ENCODE assay signal across 27 cellular contexts in genomic region chr3:168241156-168241555, GRCh38.
"Had no signal": no experiment of that assay in that cellular context is flagged by ENCODE, and none has a peak within 500 bp of the region (broad histone marks: within the 10 kb centered on the region; RNA-seq: fewer than 3 reads in every experiment).

No MANE protein-coding gene starts in this region.

- H3K4me1 ChIP-seq: esophagus squamous epithelium, gastrocnemius medialis, left lung, lower lobe of right lung had no signal

- ATAC-seq: esophagus mucosa; gastrocnemius medialis; heart right ventricle; left lung; left ventricle myocardium superior; lower lobe of right lung; mucosa of descending colon; naive thymus-derived CD8-positive, alpha-beta T cell had no signal

- H3K9me3 ChIP-seq: esophagus squamous epithelium, gastrocnemius medialis, left lung, lower lobe of right lung, mucosa of descending colon had no signal

- DNase-seq: dermis blood vessel endothelial cell; dorsolateral prefrontal cortex; effector CD4-positive, alpha-beta T cell; effector memory CD4-positive, alpha-beta T cell; erythroblast; esophagus squamous epithelium; foreskin fibroblast; gastrocnemius medialis; glutamatergic neuron; head of caudate nucleus; heart right ventricle; hippocampal formation; kidney; kidney glomerular epithelial cell; left lung; left ventricle myocardium superior; lower lobe of right lung; mesenchymal stem cell; mucosa of descending colon; naive B cell; naive thymus-derived CD8-positive, alpha-beta T cell had no signal

- H3K4me3 ChIP-seq: coronary artery, dorsolateral prefrontal cortex, esophagus squamous epithelium, gastrocnemius medialis, heart right ventricle, left lung, lower lobe of right lung, mucosa of descending colon had no signal

- H3K36me3 ChIP-seq: esophagus squamous epithelium, gastrocnemius medialis, heart right ventricle, left lung, lower lobe of right lung had no signal

- FAIRE-seq: colon, endothelial cell of umbilical vein, islet of Langerhans, kidney had no signal

- H3K27ac ChIP-seq: coronary artery, dorsolateral prefrontal cortex, epithelial cell of prostate, esophagus squamous epithelium, gastrocnemius medialis, heart right ventricle, left lung, lower lobe of right lung had no signal
